ENCODE assay signal across 14 cellular contexts in the genomic region with DNA sequence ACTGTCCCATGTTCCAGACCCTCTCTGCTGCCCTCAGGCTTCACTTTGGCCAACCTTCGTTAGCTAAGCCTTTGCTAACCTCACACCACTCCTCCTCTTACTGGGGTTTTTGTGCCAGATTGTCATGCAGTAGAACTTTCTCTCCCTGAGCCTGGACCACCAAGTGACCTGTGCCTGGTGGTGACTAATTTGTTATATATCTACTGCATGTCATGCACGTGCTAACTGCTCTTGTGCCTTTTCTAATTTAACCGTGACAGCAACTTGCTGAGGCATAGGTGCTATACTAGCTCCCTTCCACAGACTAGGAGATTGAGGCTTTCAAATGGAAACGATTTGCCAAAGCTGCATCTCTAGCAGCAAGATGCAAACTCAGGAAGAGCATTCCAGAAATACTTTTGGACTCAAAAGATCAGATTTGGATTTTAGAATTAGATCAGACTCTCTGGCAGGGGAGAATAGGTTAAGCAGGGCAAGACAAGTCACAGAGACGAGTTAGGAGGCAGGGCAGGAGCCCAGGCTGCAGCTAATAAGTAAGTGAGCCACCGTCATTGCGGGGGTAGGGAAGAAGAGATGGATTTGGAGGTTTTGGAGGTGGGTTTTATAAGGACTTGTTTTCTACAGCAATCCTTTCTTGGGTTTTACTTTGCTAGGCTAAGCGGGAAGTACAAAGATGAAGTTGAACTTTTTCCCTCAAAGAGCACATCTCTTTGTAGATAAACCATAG. TPM values are rescaled to one million over a fixed set of nuclear protein-coding genes. Genes with fewer than 3 reads are reported as not detected.
DNase-seq lines count a peak whose midpoint lies in the region; ATAC-seq and TF ChIP-seq lines count a peak whose summit lies in the region.
"Had no signal": no experiment of that assay in that cellular context is flagged by ENCODE, and none has a peak within 500 bp of the region (broad histone marks: within the 10 kb centered on the region; RNA-seq: fewer than 3 reads in every experiment).

No MANE protein-coding gene starts in this region.

- no peak for TF ChIP-seq CTCF in osteoblast (IDR thresholded peaks at IDR 0.05; ENCODE audit: extremely low read depth, low read depth, low read length)

- H3K27me3 ChIP-seq in NT2/D1 (ENCODE audit: insufficient read depth, insufficient read length) (peaks cover 15% of the 10 kb centered on the region), osteoblast (ENCODE audit: insufficient read depth, low read length) (no peaks in the 10 kb centered on the region)
- H3K27me3 ChIP-seq: heart left ventricle, testis had no signal

- H3K27me3 Mint-ChIP-seq in activated CD4-positive, alpha-beta T cell treated with anti-CD3 and anti-CD28 coated beads for 36 hours: no peaks in the 10 kb centered on the region
- H3K27me3 Mint-ChIP-seq in dendritic cell treated with granulocyte-macrophage colony-stimulating factor and Interleukin-4, amounts not matched to agents 40 ng/mL and 50 ng/mL, for 4 days: peaks cover 8% of the 10 kb centered on the region

- intact Hi-C loops in activated CD4-positive, alpha-beta T cell treated with anti-CD3 and anti-CD28 coated beads for 36 hours (cut with DNase I, micrococcal nuclease): loop anchor here in 1 of 2 experiments (2.0 to 5.0 kb wide), 3 partner anchors 67 to 459 kb away; no protein-coding TSS in a partner anchor
- intact Hi-C loops in dendritic cell treated with granulocyte-macrophage colony-stimulating factor and Interleukin-4, amounts not matched to agents 40 ng/mL and 50 ng/mL, for 4 days (cut with micrococcal nuclease): loop anchor here (5.0 kb wide), 1 partner anchor 360 kb away; no protein-coding TSS in a partner anchor

- no peak for ATAC-seq in activated CD4-positive, alpha-beta T cell treated with anti-CD3 and anti-CD28 coated beads for 36 hours
- ATAC-seq: heart left ventricle, left ventricle myocardium superior had no signal

- CTCF ChIA-PET in activated CD4-positive, alpha-beta T cell treated with anti-CD3 and anti-CD28 coated beads for 36 hours (lab: Charles Lee): interaction anchor here (1.3 to 4.0 kb wide), 2 partner anchors 12 to 74 kb away, joined by 5 to 14 read pairs; no protein-coding TSS in a partner anchor

- peak overlapping the region; percentile 88 for H3K4me3 Mint-ChIP-seq in activated CD4-positive, alpha-beta T cell treated with anti-CD3 and anti-CD28 coated beads for 36 hours
- peak overlapping the region; percentile 85 for H3K4me3 Mint-ChIP-seq in dendritic cell treated with granulocyte-macrophage colony-stimulating factor and Interleukin-4, amounts not matched to agents 40 ng/mL and 50 ng/mL, for 4 days

- peaks cover 14% of the 10 kb centered on the region for H3K36me3 Mint-ChIP-seq in activated CD4-positive, alpha-beta T cell treated with anti-CD3 and anti-CD28 coated beads for 36 hours (ENCODE audit: low read depth)
- H3K36me3 Mint-ChIP-seq in dendritic cell treated with granulocyte-macrophage colony-stimulating factor and Interleukin-4, amounts not matched to agents 40 ng/mL and 50 ng/mL, for 4 days (ENCODE audit: low read depth): peaks cover 39% of the 10 kb centered on the region

- H3K36me3 ChIP-seq in NT2/D1 (ENCODE audit: insufficient read depth, insufficient read length, low read length) (peaks cover 28% of the 10 kb centered on the region), osteoblast (ENCODE audit: insufficient read depth, low read length) (peaks cover 3% of the 10 kb centered on the region)

- H3K4me1 ChIP-seq in NT2/D1 (ENCODE audit: insufficient read depth, insufficient read length) (peaks cover 19% of the 10 kb centered on the region), osteoblast (ENCODE audit: insufficient read depth, low read length) (peaks cover 38% of the 10 kb centered on the region)

- H4K20me1 ChIP-seq in osteoblast (ENCODE audit: insufficient read depth, low read length): peaks cover 21% of the 10 kb centered on the region

- H3K4me1 Mint-ChIP-seq in activated CD4-positive, alpha-beta T cell treated with anti-CD3 and anti-CD28 coated beads for 36 hours: peaks cover 56% of the 10 kb centered on the region
- peaks cover 63% of the 10 kb centered on the region for H3K4me1 Mint-ChIP-seq in dendritic cell treated with granulocyte-macrophage colony-stimulating factor and Interleukin-4, amounts not matched to agents 40 ng/mL and 50 ng/mL, for 4 days (ENCODE audit: low read depth)

- H3K9ac ChIP-seq in NT2/D1 (ENCODE audit: insufficient read length, low read depth): peak overlapping the region; percentile 50

- H3K79me2 ChIP-seq in osteoblast (ENCODE audit: insufficient read depth, low read length): peaks cover 48% of the 10 kb centered on the region

- no peak for DNase-seq in activated CD4-positive, alpha-beta T cell treated with anti-CD3 and anti-CD28 coated beads for 36 hours
- DNase-seq in activated CD4-positive, alpha-beta T cell treated with anti-CD3 and anti-CD28 coated beads, Interleukin-2, amount 50 U/mL, for 48 hours: no peak
- no peak for DNase-seq in NT2/D1 (ENCODE audit: low read depth, low spot score)
- DNase-seq in osteoblast (ENCODE audit: insufficient read length, low spot score, missing footprints): no peak
- no peak for DNase-seq in middle frontal gyrus (ENCODE audit: extremely low spot score, low spot score)
- DNase-seq in SIG-M5 (lab: John Stamatoyannopoulos, UW): no peak
- no peak for DNase-seq in activated CD4-positive, CD25-positive, alpha-beta regulatory T cell treated with anti-CD3 and anti-CD28 coated beads, Interleukin-2, amount 50 U/mL, for 72 hours
- DNase-seq: DMS79, heart left ventricle, Karpas-422, left ventricle myocardium superior, retina, testis had no signal

- POLR2A ChIA-PET in activated CD4-positive, alpha-beta T cell treated with anti-CD3 and anti-CD28 coated beads for 36 hours (lab: Charles Lee): interaction anchor here (1.9 kb wide), 1 partner anchor 50 kb away, joined by 7 read pairs; no protein-coding TSS in a partner anchor

- no peak overlapping the region for H3K4me3 ChIP-seq in NT2/D1 (ENCODE audit: insufficient read length, low read depth)
- H3K4me3 ChIP-seq in osteoblast (ENCODE audit: insufficient read depth, low read length): no peak overlapping the region
- H3K4me3 ChIP-seq: testis had no signal

- no peaks in the 10 kb centered on the region for H3K9me3 ChIP-seq in NT2/D1 (ENCODE audit: insufficient read depth, low read length)
- H3K9me3 ChIP-seq in osteoblast (ENCODE audit: low read depth, low read length): no peaks in the 10 kb centered on the region
- H3K9me3 ChIP-seq: heart left ventricle, testis had no signal

- H3K4me2 ChIP-seq in osteoblast (ENCODE audit: insufficient read depth, low read length): peak overlapping the region; percentile 100

- H3K9me3 Mint-ChIP-seq in activated CD4-positive, alpha-beta T cell treated with anti-CD3 and anti-CD28 coated beads for 36 hours (ENCODE audit: low read depth): no peaks in the 10 kb centered on the region
- no peaks in the 10 kb centered on the region for H3K9me3 Mint-ChIP-seq in dendritic cell treated with granulocyte-macrophage colony-stimulating factor and Interleukin-4, amounts not matched to agents 40 ng/mL and 50 ng/mL, for 4 days

- no peak overlapping the region for H2AFZ ChIP-seq in osteoblast (ENCODE audit: low read length)

- H3K27ac ChIP-seq in osteoblast (ENCODE audit: low read depth, low read length): no peak overlapping the region
- H3K27ac ChIP-seq: heart left ventricle, testis had no signal

- H3K27ac Mint-ChIP-seq in activated CD4-positive, alpha-beta T cell treated with anti-CD3 and anti-CD28 coated beads for 36 hours: peak overlapping the region; percentile 89
- no peak overlapping the region for H3K27ac Mint-ChIP-seq in dendritic cell treated with granulocyte-macrophage colony-stimulating factor and Interleukin-4, amounts not matched to agents 40 ng/mL and 50 ng/mL, for 4 days

RNA-seq across cellular contexts. Expression of gene PPP1R7, which starts 1.8 kb away (rescaled TPM):
- total RNA-seq in activated CD4-positive, alpha-beta T cell treated with anti-CD3 and anti-CD28 coated beads for 36 hours: 100 to 1,000 TPM; 104 to 129 TPM
- total RNA-seq in osteoblast: 46.7 and 73.7 TPM in 2 replicates

RNA-seq across cellular contexts. Expression of gene PASK, which starts 2.8 kb away (rescaled TPM):
- 10 to 100 TPM; 62.9 to 88.1 TPM for total RNA-seq in activated CD4-positive, alpha-beta T cell treated with anti-CD3 and anti-CD28 coated beads for 36 hours
- total RNA-seq in osteoblast: 5.0 and 5.8 TPM in 2 replicates

RNA-seq across cellular contexts. Expression of gene ANO7, which starts 36.4 kb away (rescaled TPM):
- 1 to 10 TPM; 2.1 to 2.4 TPM for total RNA-seq in activated CD4-positive, alpha-beta T cell treated with anti-CD3 and anti-CD28 coated beads for 36 hours
- 1.2 and 1.8 TPM in 2 replicates for total RNA-seq in osteoblast

RNA-seq across cellular contexts. Expression of gene MTERF4, which starts 50.0 kb away (rescaled TPM):
- total RNA-seq in activated CD4-positive, alpha-beta T cell treated with anti-CD3 and anti-CD28 coated beads for 36 hours: 10 to 100 TPM; 34.4 to 34.5 TPM
- 20.3 and 30.0 TPM in 2 replicates for total RNA-seq in osteoblast
